ENCODE assay signal across 8 cellular contexts in genomic region chr15:42495361-42496212, GRCh38. TPM values are rescaled to one million over a fixed set of nuclear protein-coding genes. Genes with fewer than 3 reads are reported as not detected.
A peak's percentile ranks its signal among the peaks of the same experiment; 100 is the strongest.
DNase-seq lines count a peak whose midpoint lies in the region; TF ChIP-seq lines count a peak whose summit lies in the region.

Gene SNAP23, plus strand, starts transcription at chr15:42495634. Its CDS starts 16,213 bp downstream, at chr15:42511847.

- H3K4me1 Mint-ChIP-seq in H9 (peaks cover 26 to 44% of the 10 kb centered on the region in 2 experiments), nephron progenitor cell (peaks cover 48% of the 10 kb centered on the region)
- H3K4me1 Mint-ChIP-seq in stimulated activated naive CD8-positive, alpha-beta T cell treated with anti-CD3 and anti-CD28 coated beads, Interleukin-15, Interleukin-2, amounts not matched to agents 100 ng/mL and 50 ng/mL, for 24 hours (ENCODE audit: low read depth) = peaks cover 78% of the 10 kb centered on the region

- no peak within 1 kb of the TSS for H3K23ac ChIP-seq in H9 (ENCODE audit: insufficient read length, low read depth, low read length)

- no peak within 1 kb of the TSS for H2BK12ac ChIP-seq in H9 (ENCODE audit: insufficient read length, low read depth, low read length)

- H3K4me2 ChIP-seq in H9 (ENCODE audit: insufficient read depth, insufficient read length, low read length) = peak within 1 kb of the TSS; percentile 98

- H3K36me3 ChIP-seq in MG63 = no peaks in the 10 kb centered on the region

- H4K5ac ChIP-seq in H9 (ENCODE audit: insufficient read length, low read depth, low read length) = no peak within 1 kb of the TSS

- H3K79me1 ChIP-seq in H9 (ENCODE audit: insufficient read depth, low read depth, low read length, poor library complexity, severe bottlenecking) = peaks cover 16% of the 10 kb centered on the region

- H3K23me2 ChIP-seq in H9 (ENCODE audit: insufficient read length, low read depth, low read length, poor library complexity, severe bottlenecking) = peaks cover 11% of the 10 kb centered on the region

- peak within 1 kb of the TSS; percentile 80 for H2AFZ ChIP-seq in H9 (ENCODE audit: low read length)

- H3K4me1 ChIP-seq in H9 (ENCODE audit: insufficient read depth, low read length) = peaks cover 7% of the 10 kb centered on the region; the same call in 1 of the 2 replicates

- no peak within 1 kb of the TSS; the same call in 1 of the 2 replicates for H3K4ac ChIP-seq in H9 (ENCODE audit: low read depth, low read length)

- H3K4me3 Mint-ChIP-seq in H9 = peak within 1 kb of the TSS; percentile 98 to 99
- peak within 1 kb of the TSS; percentile 98 for H3K4me3 Mint-ChIP-seq in nephron progenitor cell
- H3K4me3 Mint-ChIP-seq in stimulated activated naive CD8-positive, alpha-beta T cell treated with anti-CD3 and anti-CD28 coated beads, Interleukin-15, Interleukin-2, amounts not matched to agents 100 ng/mL and 50 ng/mL, for 24 hours = peak within 1 kb of the TSS; percentile 99

- H2AK5ac ChIP-seq in H9 (ENCODE audit: insufficient read length, low read length) = no peak within 1 kb of the TSS

- peak within 1 kb of the TSS; percentile 18; the same call in 1 of the 2 replicates for H3K14ac ChIP-seq in H9 (ENCODE audit: insufficient read depth, low read length)

- TF ChIP-seq CTCF in H9 (conservative IDR thresholded peaks at IDR 0.05) = no peak
- no peak for TF ChIP-seq CTCF in nephron progenitor cell (IDR thresholded peaks at IDR 0.05)

- H2BK5ac ChIP-seq in H9 (ENCODE audit: insufficient read length, low read length) = no peak within 1 kb of the TSS

- H3K56ac ChIP-seq in H9 (ENCODE audit: insufficient read length, low read depth, low read length) = no peak within 1 kb of the TSS

- H2BK20ac ChIP-seq in H9 (ENCODE audit: low read depth, low read length, poor library complexity, severe bottlenecking) = no peak within 1 kb of the TSS

- no peak within 1 kb of the TSS for H3T11ph ChIP-seq in H9 (ENCODE audit: low read length)

- peak within 1 kb of the TSS; percentile 70 for H3K4me3 ChIP-seq in MG63

- no peak within 1 kb of the TSS for H2BK120ac ChIP-seq in H9 (ENCODE audit: low read depth, low read length, poor library complexity, severe bottlenecking)

- DNase-seq in EL = peak; percentile 95
- DNase-seq in H9 = peak; percentile 95
- DNase-seq in MG63 = peak; percentile 93
- peak; percentile 8 for DNase-seq in SIG-M5 (lab: John Stamatoyannopoulos, UW)
- DNase-seq in activated gamma-delta T cell (lab: John Stamatoyannopoulos, UW) = peak; percentile 69
- peak; percentile 89 for DNase-seq in fibroblast of the conjunctiva (ENCODE audit: low read depth)
- peak; percentile 90 for DNase-seq in nephron progenitor cell

- WGBS in H9 (ENCODE audit: extremely low coverage, insufficient read length, low lambda C conversion rate) = no CpG with 5 or more reads among the region's 43 CpGs

- H3K27ac Mint-ChIP-seq in H9 (peak within 1 kb of the TSS; percentile 79 to 99 (median 91)), nephron progenitor cell (peak within 1 kb of the TSS; percentile 98)
- H3K27ac Mint-ChIP-seq in stimulated activated naive CD8-positive, alpha-beta T cell treated with anti-CD3 and anti-CD28 coated beads, Interleukin-15, Interleukin-2, amounts not matched to agents 100 ng/mL and 50 ng/mL, for 24 hours = peak within 1 kb of the TSS; percentile 94

- H3K18ac ChIP-seq in H9 (ENCODE audit: insufficient read length, low read depth, low read length) = no peak within 1 kb of the TSS

- H4K91ac ChIP-seq in H9 (ENCODE audit: insufficient read length, low read depth, low read length) = no peak within 1 kb of the TSS

- H3K27me3 Mint-ChIP-seq in H9 (ENCODE audit: low read depth) (no peaks in the 10 kb centered on the region), nephron progenitor cell (ENCODE audit: low read depth, poor library complexity) (peaks cover 7% of the 10 kb centered on the region)
- no peaks in the 10 kb centered on the region for H3K27me3 Mint-ChIP-seq in stimulated activated naive CD8-positive, alpha-beta T cell treated with anti-CD3 and anti-CD28 coated beads, Interleukin-15, Interleukin-2, amounts not matched to agents 100 ng/mL and 50 ng/mL, for 24 hours

- H3K27me3 ChIP-seq in H9 (ENCODE audit: insufficient read depth, low read length) (no peaks in the 10 kb centered on the region), MG63 (no peaks in the 10 kb centered on the region)

- H3K79me2 ChIP-seq in H9 (ENCODE audit: insufficient read depth, low read length) = peaks cover 6% of the 10 kb centered on the region; the same call in 1 of the 2 replicates

- H3K27ac ChIP-seq in H9 (ENCODE audit: insufficient read length, low read depth, low read length) = peak within 1 kb of the TSS; percentile 67

- H3K36me3 Mint-ChIP-seq in H9 (ENCODE audit: insufficient read depth in 1 of 3, low read depth in 3 of 3) (peaks cover 0 to 9% (median 6%) of the 10 kb centered on the region in 3 experiments; a peak in 5 of 7 replicates), nephron progenitor cell (ENCODE audit: low read depth) (peaks cover 10% of the 10 kb centered on the region)
- no peaks in the 10 kb centered on the region for H3K36me3 Mint-ChIP-seq in stimulated activated naive CD8-positive, alpha-beta T cell treated with anti-CD3 and anti-CD28 coated beads, Interleukin-15, Interleukin-2, amounts not matched to agents 100 ng/mL and 50 ng/mL, for 24 hours (ENCODE audit: low read depth)

- no peaks in the 10 kb centered on the region for H4K20me1 ChIP-seq in H9 (ENCODE audit: control insufficient read depth, insufficient read depth, insufficient read length)

- no peak within 1 kb of the TSS for H2BK15ac ChIP-seq in H9 (ENCODE audit: low read depth, low read length)

- H3K9me3 Mint-ChIP-seq in H9 (no peaks in the 10 kb centered on the region), nephron progenitor cell (no peaks in the 10 kb centered on the region)
- no peaks in the 10 kb centered on the region for H3K9me3 Mint-ChIP-seq in stimulated activated naive CD8-positive, alpha-beta T cell treated with anti-CD3 and anti-CD28 coated beads, Interleukin-15, Interleukin-2, amounts not matched to agents 100 ng/mL and 50 ng/mL, for 24 hours

- peak within 1 kb of the TSS; percentile 93 for H3K9ac ChIP-seq in H9 (ENCODE audit: extremely low read depth, insufficient read length, low read length)

- H3K9me3 ChIP-seq in H9 (ENCODE audit: control insufficient read depth, low read depth, low read length) (no peaks in the 10 kb centered on the region), MG63 (no peaks in the 10 kb centered on the region)

- H4K8ac ChIP-seq in H9 (replicated peaks; ENCODE audit: insufficient read length, low read depth, low read length) = no peak within 1 kb of the TSS

RNA-seq across cellular contexts. Expression of gene SNAP23, which starts in this region (rescaled TPM):
- total RNA-seq in H9 (2021) = 55.2 and 63.2 TPM in 2 replicates
- total RNA-seq in MG63 (2014; rRNA removed; shearing (Covaris generic); ENCODE audit: low replicate concordance) = 49.3 and 52.1 TPM in 2 replicates

Comparison
In these comparisons a context has a peak if more than half of its experiments do, and no peak if none do; other contexts are left out.
1. Peak in every context shown above with its lines: DNase-seq, H3K4me3 ChIP-seq and H3K27ac ChIP-seq.
2. DNase-seq: peak in every context shown above with its lines; median percentile 95 in EL; 95 in H9; 93 in MG63; 90 in nephron progenitor cell; 89 in fibroblast of the conjunctiva; 69 in activated gamma-delta T cell; 8 in SIG-M5.